ENCODE assay signal across 9 cellular contexts in the genomic region with DNA sequence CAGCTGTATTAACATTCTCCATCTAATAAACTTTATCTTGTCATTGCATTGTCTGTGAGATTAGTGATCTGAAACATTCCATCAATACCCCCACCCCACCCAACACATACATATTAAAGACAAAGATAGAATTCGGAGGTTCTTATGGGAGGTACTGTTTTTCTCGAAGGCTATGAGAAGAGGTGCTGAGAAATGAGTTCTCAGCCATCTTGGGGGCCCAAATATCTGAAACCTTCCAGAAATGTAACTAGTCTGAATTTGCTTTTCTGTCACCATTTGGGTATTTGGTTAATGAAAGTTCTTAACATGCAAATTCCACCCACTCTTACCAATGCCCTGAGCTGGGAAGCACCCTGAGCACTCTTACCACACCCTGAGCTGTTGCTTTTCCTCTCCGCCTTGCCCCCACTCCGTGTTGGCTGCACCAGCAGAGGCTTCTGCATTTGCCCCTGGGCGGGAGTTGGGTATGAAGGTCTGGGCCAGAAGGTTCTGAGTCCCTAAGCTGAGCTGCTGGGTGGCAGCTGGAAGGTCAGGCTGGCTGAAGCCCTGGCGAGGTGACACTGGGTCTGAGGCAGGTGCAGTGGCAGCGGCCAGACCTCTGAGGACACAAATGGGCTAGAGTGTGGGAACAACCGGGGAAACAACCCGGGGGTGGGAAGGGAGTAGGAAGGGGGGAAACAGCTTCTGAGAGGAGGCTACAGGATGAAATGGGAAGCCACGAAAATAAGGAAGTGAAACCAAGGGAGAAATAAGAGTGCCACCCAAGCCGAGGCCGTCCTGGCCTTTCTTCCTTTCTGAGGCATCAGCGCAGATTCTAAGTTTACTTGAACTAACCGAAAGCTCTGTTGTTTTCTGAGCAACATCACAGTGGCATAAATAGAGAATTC. TPM values are rescaled to one million over a fixed set of nuclear protein-coding genes. Genes with fewer than 3 reads are reported as not detected.
DNase-seq lines count a peak whose midpoint lies in the region; ATAC-seq lines count a peak whose summit lies in the region.
"Had no signal": no experiment of that assay in that cellular context is flagged by ENCODE, and none has a peak within 500 bp of the region (broad histone marks: within the 10 kb centered on the region; RNA-seq: fewer than 3 reads in every experiment).

No MANE protein-coding gene starts in this region.

- no peaks in the 10 kb centered on the region for H3K36me3 ChIP-seq in SJSA1

- H3K4me1 ChIP-seq in SJSA1 (replicated peaks) = peaks cover 12% of the 10 kb centered on the region

- H3K4me3 Mint-ChIP-seq in activated naive CD4-positive, alpha-beta T cell treated with anti-CD3 and anti-CD28 coated beads for 36 hours = peak overlapping the region; percentile 22

- H3K9me3 ChIP-seq in SJSA1 (replicated peaks) = no peaks in the 10 kb centered on the region

- H3K27me3 ChIP-seq in SJSA1 (replicated peaks) = no peaks in the 10 kb centered on the region

- CTCF ChIA-PET in activated naive CD4-positive, alpha-beta T cell treated with anti-CD3 and anti-CD28 coated beads for 36 hours (lab: Charles Lee) = interaction anchor here (0.7 to 1.9 kb wide), 5 partner anchors 37 to 104 kb away, joined by 3 to 6 read pairs (median 3); no protein-coding TSS in a partner anchor

- peaks cover 24% of the 10 kb centered on the region for H3K36me3 Mint-ChIP-seq in activated naive CD4-positive, alpha-beta T cell treated with anti-CD3 and anti-CD28 coated beads for 36 hours (ENCODE audit: low read depth)

- intact Hi-C loops in activated naive CD4-positive, alpha-beta T cell treated with anti-CD3 and anti-CD28 coated beads for 36 hours (cut with micrococcal nuclease) = loop anchor here (1.0 to 2.0 kb wide), 3 partner anchors 27 to 87 kb away; a partner anchor contains a TSS

- peak overlapping the region; percentile 33 for H3K27ac Mint-ChIP-seq in activated naive CD4-positive, alpha-beta T cell treated with anti-CD3 and anti-CD28 coated beads for 36 hours

- peak; percentile 86 for ATAC-seq in HG02943 (IDR thresholded peaks at IDR 0.05; ENCODE audit: low read depth, unreplicated experiment)
- peak; percentile 47 for ATAC-seq in left lobe of liver

- H3K27me3 Mint-ChIP-seq in activated naive CD4-positive, alpha-beta T cell treated with anti-CD3 and anti-CD28 coated beads for 36 hours (ENCODE audit: low read depth) = no peaks in the 10 kb centered on the region

- peaks cover 17% of the 10 kb centered on the region for H3K4me1 Mint-ChIP-seq in activated naive CD4-positive, alpha-beta T cell treated with anti-CD3 and anti-CD28 coated beads for 36 hours (ENCODE audit: low read depth)

- peak; percentile 38 for DNase-seq in activated naive CD4-positive, alpha-beta T cell treated with anti-CD3 and anti-CD28 coated beads for 36 hours
- DNase-seq in activated naive CD4-positive, alpha-beta T cell treated with anti-CD3 and anti-CD28 coated beads, Interleukin-2, amount 50 U/mL, for 16 hours = no peak
- DNase-seq in SJSA1 (ENCODE audit: low read depth in 1 of 2, low spot score in 2 of 2) (no peak), left lobe of liver (ENCODE audit: low spot score) (no peak), NCI-H345 treated with DMSO at 0.1 percent for 48 hours (lab: John Stamatoyannopoulos, UW; ENCODE audit: unreplicated experiment) (no peak), SW480 (ENCODE audit: low spot score) (no peak)
- DNase-seq in NK-92 treated with Interleukin-12 subunit alpha and Interleukin-12 subunit beta, amount 100 ng/mL, for 24 hours (lab: John Stamatoyannopoulos, UW) = no peak

- H3K27ac ChIP-seq in SJSA1 = peak overlapping the region; percentile 34
- H3K27ac ChIP-seq: C4-2B had no signal

- H3K4me3 ChIP-seq in SJSA1 = no peak overlapping the region

- H3K9me3 Mint-ChIP-seq in activated naive CD4-positive, alpha-beta T cell treated with anti-CD3 and anti-CD28 coated beads for 36 hours = peaks cover 20% of the 10 kb centered on the region

RNA-seq across cellular contexts. Expression of a gene that starts 26.4 kb away (rescaled TPM):
- 10 to 100 TPM; 33.5 to 34.4 TPM for total RNA-seq in activated naive CD4-positive, alpha-beta T cell treated with anti-CD3 and anti-CD28 coated beads for 36 hours
- total RNA-seq in SJSA1 (2014; rRNA removed; shearing (Covaris generic)) = 67.6 and 76.5 TPM in 2 replicates
- 3.0 TPM for total RNA-seq in left lobe of liver

RNA-seq across cellular contexts. Expression of a gene that starts 28.4 kb away (rescaled TPM):
- total RNA-seq in activated naive CD4-positive, alpha-beta T cell treated with anti-CD3 and anti-CD28 coated beads for 36 hours = 10 to 100 TPM; 22.5 to 25.0 TPM
- total RNA-seq in SJSA1 (2014; rRNA removed; shearing (Covaris generic)) = 17.4 and 18.6 TPM in 2 replicates
- 6.7 TPM for total RNA-seq in left lobe of liver

RNA-seq across cellular contexts. Expression of a gene that starts 39.5 kb away (rescaled TPM):
- total RNA-seq in activated naive CD4-positive, alpha-beta T cell treated with anti-CD3 and anti-CD28 coated beads for 36 hours = 10 to 100 TPM; 14.4 to 14.8 TPM
- 20.9 and 25.8 TPM in 2 replicates for total RNA-seq in SJSA1 (2014; rRNA removed; shearing (Covaris generic))
- 3.0 TPM for total RNA-seq in left lobe of liver
